ENCODE assay signal across 1 cellular context in the genomic region with DNA sequence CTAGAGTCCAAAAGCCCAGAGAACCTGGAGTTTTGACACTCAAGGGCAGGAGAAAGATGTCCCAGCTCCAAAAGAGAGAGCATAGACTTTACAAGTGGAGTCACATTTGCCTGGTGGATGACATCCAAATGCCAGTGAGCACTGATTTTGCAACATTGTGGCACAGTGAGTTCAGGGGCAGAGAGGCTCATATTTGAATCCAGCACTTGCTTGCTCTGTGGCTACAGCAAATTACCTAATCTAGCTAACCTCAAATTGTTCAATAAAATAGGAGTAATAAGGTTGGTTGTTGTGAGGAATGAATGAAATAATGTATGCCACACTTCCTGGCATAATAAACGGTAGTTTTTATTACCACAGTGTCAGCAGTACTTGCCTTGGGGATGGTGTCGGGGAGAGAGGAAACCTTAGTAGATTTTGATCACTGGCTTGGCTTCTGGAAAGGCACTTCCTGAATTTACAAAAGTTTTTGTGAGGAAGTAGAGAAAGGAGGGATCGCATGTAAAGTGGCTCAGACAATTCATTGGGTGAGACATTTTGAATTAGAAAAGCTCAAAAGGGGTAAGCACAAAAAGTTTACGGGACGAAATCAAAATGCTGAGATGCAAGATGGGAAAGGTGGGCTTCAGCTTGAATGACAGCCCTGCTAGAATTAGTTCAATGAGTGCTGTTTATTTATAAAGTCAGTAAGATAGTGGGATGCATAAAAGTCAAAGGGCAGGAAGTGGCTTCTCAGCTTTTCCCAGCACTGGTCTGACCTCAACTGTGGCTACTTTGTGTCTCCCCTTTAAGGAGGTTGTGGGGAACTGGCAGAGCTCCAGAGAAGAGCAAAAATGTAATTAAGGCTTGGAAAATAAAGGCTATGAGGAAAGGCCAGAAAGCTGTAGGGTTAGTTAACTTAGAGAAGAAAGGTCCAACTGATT.
TF ChIP-seq lines count a peak whose summit lies in the region.

No MANE protein-coding gene starts in this region.

TF ChIP-seq in HepG2, 621 proteins besides CTCF, POLR2A, EP300 and RAD21 (continued from another document):
- no peak for TF ChIP-seq SALL2 (CRISPR knock-in tag; IDR thresholded peaks at IDR 0.05)
